ENCODE assay signal across 8 cellular contexts in the genomic region with DNA sequence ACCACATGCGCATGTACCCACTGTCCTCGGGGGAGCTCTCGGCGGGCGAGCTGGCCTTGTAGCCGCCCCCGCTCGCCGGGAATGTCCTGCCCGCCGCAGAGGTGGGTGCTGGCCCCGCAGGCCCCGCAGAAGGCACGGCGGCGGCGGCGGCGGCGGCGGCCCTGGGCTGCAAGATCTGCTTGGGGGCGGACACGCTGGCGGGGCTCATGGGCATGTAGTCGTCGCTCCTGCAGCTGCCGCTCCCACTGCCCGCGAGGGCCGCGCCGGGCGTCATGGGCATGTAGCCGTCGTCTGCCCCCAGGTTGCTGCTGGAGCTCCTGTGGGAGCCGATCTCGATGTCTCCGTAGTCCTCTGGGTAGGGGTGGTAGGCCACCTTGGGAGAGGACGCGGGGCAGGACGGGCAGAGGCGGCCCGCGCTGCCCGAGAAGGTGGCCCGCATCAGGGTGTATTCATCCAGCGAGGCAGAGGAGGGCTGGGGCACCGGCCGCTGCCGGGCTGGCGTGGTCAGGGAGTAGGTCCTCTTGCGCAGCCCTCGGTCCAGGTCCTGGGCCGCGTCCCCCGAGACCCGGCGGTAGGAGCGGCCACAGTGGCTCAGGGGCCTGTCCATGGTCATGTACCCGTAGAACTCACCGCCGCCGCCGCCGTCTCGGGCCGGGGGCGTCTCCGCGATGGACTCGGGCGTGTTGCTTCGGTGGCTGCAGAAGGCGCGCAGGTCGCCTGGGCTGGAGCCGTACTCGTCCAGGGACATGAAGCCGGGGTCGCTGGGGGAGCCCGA. TPM values are rescaled to one million over a fixed set of nuclear protein-coding genes. Genes with fewer than 3 reads are reported as not detected.
DNase-seq lines count a peak whose midpoint lies in the region; ATAC-seq and TF ChIP-seq lines count a peak whose summit lies in the region.

No MANE protein-coding gene starts in this region.

- H3K9me3 ChIP-seq in HEK293 (ENCODE audit: control insufficient read depth, insufficient read depth, low read depth, low read length): no peaks in the 10 kb centered on the region
- no peaks in the 10 kb centered on the region for H3K9me3 ChIP-seq in ascending aorta
- no peaks in the 10 kb centered on the region for H3K9me3 ChIP-seq in iPS-18a (ENCODE audit: control insufficient read depth, low read depth, low read length)
- H3K9me3 ChIP-seq in smooth muscle cell (replicated peaks; ENCODE audit: low read depth): no peaks in the 10 kb centered on the region

- no peaks in the 10 kb centered on the region for H3K79me2 ChIP-seq in smooth muscle cell (ENCODE audit: low read depth)

- H3K27me3 ChIP-seq in ascending aorta (no peaks in the 10 kb centered on the region), iPS-18a (ENCODE audit: control insufficient read depth, insufficient read depth, low read length) (peaks cover 8% of the 10 kb centered on the region), smooth muscle cell (ENCODE audit: low read depth) (peaks cover 18% of the 10 kb centered on the region)

- ATAC-seq in activated CD8-positive, alpha-beta T cell treated with anti-CD3 and anti-CD28 coated beads for 36 hours: no peak
- ATAC-seq in GM21360 (IDR thresholded peaks at IDR 0.05; ENCODE audit: unreplicated experiment): no peak

- H3F3A ChIP-seq in smooth muscle cell (ENCODE audit: low read depth): peaks cover 3% of the 10 kb centered on the region

- CTCF ChIA-PET in HEK293 (lab: Yijun Ruan, JAX): interaction anchor here (0.6 to 1.0 kb wide), 3 partner anchors 74 to 568 kb away, joined by 3 to 7 read pairs (median 3); no protein-coding TSS in a partner anchor
- CTCF ChIA-PET in activated CD8-positive, alpha-beta T cell treated with anti-CD3 and anti-CD28 coated beads for 36 hours (lab: Charles Lee): interaction anchor here (1.3 kb wide), 1 partner anchor 52 kb away, joined by 6 read pairs; no protein-coding TSS in a partner anchor

- H3K36me3 Mint-ChIP-seq in activated CD8-positive, alpha-beta T cell treated with anti-CD3 and anti-CD28 coated beads for 36 hours (ENCODE audit: low read depth): peaks cover 3% of the 10 kb centered on the region

- H3K27me3 Mint-ChIP-seq in activated CD8-positive, alpha-beta T cell treated with anti-CD3 and anti-CD28 coated beads for 36 hours: peaks cover 3% of the 10 kb centered on the region

- no peak overlapping the region for H3K27ac Mint-ChIP-seq in activated CD8-positive, alpha-beta T cell treated with anti-CD3 and anti-CD28 coated beads for 36 hours

- H3K4me3 ChIP-seq in HEK293 (ENCODE audit: low read depth, low read length) (peak overlapping the region; percentile 66), ascending aorta (peak overlapping the region; percentile 85), iPS-18a (ENCODE audit: low read length) (peak overlapping the region; percentile 45), smooth muscle cell (peak overlapping the region; percentile 60)

- peaks cover 17% of the 10 kb centered on the region for H3K4me1 ChIP-seq in HEK293 (ENCODE audit: control insufficient read depth, insufficient read depth, low read length)
- peaks cover 14 to 24% of the 10 kb centered on the region in 2 donors for H3K4me1 ChIP-seq in ascending aorta
- H3K4me1 ChIP-seq in iPS-18a (ENCODE audit: control insufficient read depth, low read depth, low read length): peaks cover 13% of the 10 kb centered on the region
- H3K4me1 ChIP-seq in smooth muscle cell (ENCODE audit: low read depth): peaks cover 7% of the 10 kb centered on the region

- H3K27ac ChIP-seq in HEK293 (ENCODE audit: extremely low read depth, low read depth, low read length): peak overlapping the region; percentile 37; the same call in 1 of the 2 replicates
- H3K27ac ChIP-seq in ascending aorta: peak overlapping the region; percentile 55 to 81
- H3K27ac ChIP-seq in iPS-18a (ENCODE audit: low read length): no peak overlapping the region
- H3K27ac ChIP-seq in smooth muscle cell (ENCODE audit: low read depth): no peak overlapping the region

- intact Hi-C loops in ascending aorta (cut with DNase I): loop anchor here (2.0 to 10.0 kb wide), 3 partner anchors 399 to 1569 kb away; partner anchors contain the start of genes ABHD13 and LIG4
- intact Hi-C loops in activated CD8-positive, alpha-beta T cell treated with anti-CD3 and anti-CD28 coated beads for 36 hours (cut with micrococcal nuclease): no loop called here

- no peak for TF ChIP-seq CTCF in HEK293 (tag by site-specific recombination; IDR thresholded peaks at IDR 0.05)
- TF ChIP-seq CTCF in ascending aorta (IDR thresholded peaks at IDR 0.05): no peak
- TF ChIP-seq CTCF in smooth muscle cell (IDR thresholded peaks at IDR 0.05; ENCODE audit: borderline replicate concordance, insufficient read depth, poor library complexity, severe bottlenecking): no peak
- TF ChIP-seq CTCF in activated CD8-positive, alpha-beta T cell treated with anti-CD3 and anti-CD28 coated beads for 36 hours (IDR thresholded peaks at IDR 0.05): no peak

- H2AFZ ChIP-seq in smooth muscle cell (ENCODE audit: low read depth): peak overlapping the region; percentile 62

- no peak overlapping the region for H3K4me3 Mint-ChIP-seq in activated CD8-positive, alpha-beta T cell treated with anti-CD3 and anti-CD28 coated beads for 36 hours

- POLR2A ChIA-PET in HEK293 (lab: Yijun Ruan, JAX): no interaction called here
- POLR2A ChIA-PET in activated CD8-positive, alpha-beta T cell treated with anti-CD3 and anti-CD28 coated beads for 36 hours (lab: Charles Lee): no interaction called here

- peaks cover 30% of the 10 kb centered on the region for H3K4me1 Mint-ChIP-seq in activated CD8-positive, alpha-beta T cell treated with anti-CD3 and anti-CD28 coated beads for 36 hours (ENCODE audit: low read depth)

- H3K9ac ChIP-seq in iPS-18a (ENCODE audit: low read length) (no peak overlapping the region), smooth muscle cell (ENCODE audit: low read depth) (no peak overlapping the region)

- DNase-seq in ascending aorta (ENCODE audit: low spot score in 2 of 2) (no peak), smooth muscle cell (lab: John Stamatoyannopoulos, UW; ENCODE audit: unreplicated experiment) (no peak), NCI-H524 treated with DMSO at 0.1 percent for 48 hours (lab: John Stamatoyannopoulos, UW) (no peak), Ammon's horn (ENCODE audit: low spot score) (no peak)
- DNase-seq in activated CD8-positive, alpha-beta T cell treated with anti-CD3 and anti-CD28 coated beads for 36 hours: no peak

- no peaks in the 10 kb centered on the region for H3K9me3 Mint-ChIP-seq in activated CD8-positive, alpha-beta T cell treated with anti-CD3 and anti-CD28 coated beads for 36 hours

- peak overlapping the region; percentile 96 for H3K4me2 ChIP-seq in smooth muscle cell

- H4K20me1 ChIP-seq in smooth muscle cell (ENCODE audit: low read depth): peaks cover 8% of the 10 kb centered on the region

- H3K36me3 ChIP-seq in HEK293 (ENCODE audit: control insufficient read depth in 2 of 2, insufficient read depth in 1 of 2, low read length in 2 of 2): peaks cover 0 to 48% of the 10 kb centered on the region in 2 experiments; a peak in 1 of 3 replicates
- H3K36me3 ChIP-seq in ascending aorta: peaks cover 35 to 54% of the 10 kb centered on the region in 2 donors
- no peaks in the 10 kb centered on the region for H3K36me3 ChIP-seq in iPS-18a (ENCODE audit: control insufficient read depth, low read depth, low read length)
- no peaks in the 10 kb centered on the region for H3K36me3 ChIP-seq in smooth muscle cell (ENCODE audit: low read depth)

- 42% methylated on average over 78 of the region's 81 CpGs for WGBS in smooth muscle cell (ENCODE audit: low lambda C conversion rate)

TF ChIP-seq in HEK293, 187 proteins besides CTCF, POLR2A, EP300 and RAD21:
- TF ChIP-seq ZNF202 (tag by site-specific recombination; IDR thresholded peaks at IDR 0.05; ENCODE audit: borderline replicate concordance): peak; percentile 59; the same call in 1 of the 2 replicates
- TF ChIP-seq ZFP3 (tag by site-specific recombination; IDR thresholded peaks at IDR 0.05; ENCODE audit: low read depth): no peak
- TF ChIP-seq ZNF157 (tag by site-specific recombination; IDR thresholded peaks at IDR 0.05): no peak
- TF ChIP-seq KLF16 (tag by site-specific recombination; IDR thresholded peaks at IDR 0.05): no peak
- peak; percentile 43; the same call in 1 of the 2 replicates for TF ChIP-seq ZBTB8A (tag by site-specific recombination; IDR thresholded peaks at IDR 0.05)

RNA-seq across cellular contexts. Expression of gene IRS2, which starts 2.4 kb away (rescaled TPM):
- total RNA-seq in ascending aorta (42.4 TPM), smooth muscle cell (0.72 and 0.90 TPM in 2 replicates)
- polyA plus RNA-seq in smooth muscle cell: 1.2 and 1.7 TPM in 2 replicates
- total RNA-seq in activated CD8-positive, alpha-beta T cell treated with anti-CD3 and anti-CD28 coated beads for 36 hours: 1 to 10 TPM; 2.8 TPM

Comparison
In these comparisons a context has a peak if more than half of its experiments do, and no peak if none do; other contexts are left out.
1. H3K27ac ChIP-seq: peak in HEK293 (single experiment) and ascending aorta (2 of 2); none in iPS-18a (single experiment) and smooth muscle cell (single experiment).
2. RNA of gene IRS2, which starts 2.4 kb away (total RNA-seq): 42.4 TPM in ascending aorta (single experiment); 2.8 TPM in activated CD8-positive, alpha-beta T cell treated with anti-CD3 and anti-CD28 coated beads for 36 hours and 0.72 to 0.90 TPM in smooth muscle cell; every median in the first group is over 10 times any median in the second.
3. Peak in every context shown above with its lines, with median percentiles within 50 percentile points of each other: H3K4me3 ChIP-seq.